9 cellular contexts compared by ENCODE assay signal in the genomic region with DNA sequence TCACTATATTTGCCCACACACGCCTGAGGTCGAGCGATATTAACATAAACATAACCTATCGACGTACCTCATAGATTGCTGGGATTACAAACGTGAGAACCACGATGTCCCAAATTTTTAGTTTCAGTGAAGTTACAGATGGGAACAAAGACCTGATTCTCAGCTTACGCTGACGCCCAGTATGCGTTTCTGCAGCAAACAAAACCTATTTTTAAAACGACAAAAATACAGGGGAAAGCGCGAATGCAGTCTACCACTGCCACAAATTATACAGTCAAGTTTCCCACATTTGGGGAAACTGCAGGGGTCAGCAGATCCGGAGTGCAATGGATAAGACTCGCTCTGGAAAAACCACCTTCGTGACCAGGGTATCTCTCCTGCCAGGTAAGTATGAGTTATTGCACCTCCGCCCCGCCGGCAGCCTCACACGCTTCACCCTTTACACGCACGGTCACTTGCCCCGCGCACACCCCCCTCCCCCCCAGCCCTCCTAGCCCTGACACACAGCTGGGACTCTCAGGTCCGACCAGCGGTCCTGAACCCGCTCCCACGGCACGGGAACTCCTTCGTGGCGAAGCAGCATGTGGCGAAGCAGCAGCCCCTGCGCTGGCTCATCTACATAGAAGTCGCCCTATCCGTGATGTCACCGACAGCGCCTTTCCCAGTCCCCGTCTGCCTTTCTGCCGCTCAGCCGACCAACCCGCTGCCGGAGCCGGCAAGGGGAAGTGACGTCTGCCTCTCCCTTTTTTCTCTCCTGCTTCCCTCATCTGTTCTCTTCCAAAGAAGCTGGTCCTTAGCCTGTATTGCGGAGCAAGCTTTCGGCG. TPM values are rescaled to one million over a fixed set of nuclear protein-coding genes. Genes with fewer than 3 reads are reported as not detected.
DNase-seq lines count a peak whose midpoint lies in the region; ATAC-seq and TF ChIP-seq lines count a peak whose summit lies in the region.
"Not testable (repeated sequence)": the region's sequence is repeated elsewhere in the genome, so short reads cannot be mapped to it uniquely, and the experiment has no call there.
"Had no signal": no experiment of that assay in that cellular context is flagged by ENCODE, and none has a peak within 500 bp of the region (broad histone marks: within the 10 kb centered on the region; RNA-seq: fewer than 3 reads in every experiment).

No MANE protein-coding gene starts in this region.

- peak; percentile 67 for ATAC-seq in GM21515 (IDR thresholded peaks at IDR 0.05; ENCODE audit: unreplicated experiment)

- H3K27me3 Mint-ChIP-seq in Calu3 (ENCODE audit: unreplicated experiment) = not testable (repeated sequence)

- peak overlapping the region; percentile 71 for H3K27ac ChIP-seq in epithelial cell of prostate

- H3K27me3 ChIP-seq in mononuclear cell (ENCODE audit: insufficient read depth, low read length) = not testable (repeated sequence)

- TSS peak; percentile 99 for BruUV-seq in Calu3 (replicated peaks; lab: Mats Ljungman, UMichigan)

- peaks cover 15% of the 10 kb centered on the region for H3K4me1 ChIP-seq in mononuclear cell (ENCODE audit: insufficient read depth, low read length)

- peaks cover 19% of the 10 kb centered on the region for H3K4me1 Mint-ChIP-seq in Calu3 (ENCODE audit: low read depth, unreplicated experiment)

- peak; percentile 71; the same call in 1 of the 2 replicates for TF ChIP-seq EP300 in Ishikawa (IDR thresholded peaks at IDR 0.05; ENCODE audit: borderline replicate concordance)

- H3K4me3 Mint-ChIP-seq in Calu3 (ENCODE audit: low read depth, unreplicated experiment) = peak overlapping the region; percentile 71

- peak overlapping the region; percentile 17 for H3K4me3 ChIP-seq in mononuclear cell (ENCODE audit: low read length)

- not testable (repeated sequence) for H3K9me3 Mint-ChIP-seq in Calu3 (ENCODE audit: low read depth, unreplicated experiment)

- TF ChIP-seq CTCF in Calu3 (IDR thresholded peaks at IDR 0.05; ENCODE audit: unreplicated experiment) = not testable (repeated sequence)

- TF ChIP-seq RAD21 in Ishikawa (IDR thresholded peaks at IDR 0.05; ENCODE audit: low read depth) = not testable (repeated sequence)

- H3K27ac Mint-ChIP-seq in Calu3 (ENCODE audit: unreplicated experiment) = peak overlapping the region; percentile 100

- DNase-seq in Calu3 (peak; percentile 92), OCI-M2 (lab: John Stamatoyannopoulos, UW; ENCODE audit: unreplicated experiment) (peak; percentile 53), epithelial cell of prostate (ENCODE audit: low read depth, low spot score) (peak; percentile 96)
- DNase-seq in activated T-cell treated with anti-CD3 and anti-CD28 coated beads, Interleukin-2, amount 50 U/mL, for 1 hour = peak; percentile 75
- peak; percentile 63 to 76 for DNase-seq in stimulated activated CD8-positive, alpha-beta memory T cell treated with anti-CD3 and anti-CD28 coated beads, Interleukin-15, amount 100 ng/mL, for 48 hours (ENCODE audit: low read depth in 2 of 2)

- intact Hi-C loops in Calu3 (cut with micrococcal nuclease; ENCODE audit: unreplicated experiment) = not testable (repeated sequence)

- H3K36me3 Mint-ChIP-seq in Calu3 (ENCODE audit: insufficient read depth, unreplicated experiment) = peaks cover 14% of the 10 kb centered on the region

- not testable (repeated sequence) for H3K9me3 ChIP-seq in mononuclear cell (ENCODE audit: low read depth, low read length)

- CTCF ChIA-PET in Calu3 (lab: Charles Lee) = interaction anchor here (0.7 to 1.8 kb wide), 3 partner anchors 11 to 15 kb away, joined by 3 to 12 read pairs (median 3); no protein-coding TSS in a partner anchor

TF ChIP-seq in Ishikawa, 13 proteins besides CTCF, POLR2A, EP300 and RAD21:
- TF ChIP-seq MAX (IDR thresholded peaks at IDR 0.05) (peak; percentile 69), NFIC (IDR thresholded peaks at IDR 0.05) (peak; percentile 62; the same call in 1 of the 2 replicates), FOXM1 (IDR thresholded peaks at IDR 0.05; ENCODE audit: borderline replicate concordance, low read depth) (peak; percentile 38; the same call in 1 of the 2 replicates), ZBTB7A (IDR thresholded peaks at IDR 0.05; ENCODE audit: low read depth) (peak; percentile 71; the same call in 1 of the 2 replicates), TCF12 (IDR thresholded peaks at IDR 0.05; ENCODE audit: low read depth) (peak; percentile 90), EGR1 (IDR thresholded peaks at IDR 0.05) (peak; percentile 17; the same call in 1 of the 2 replicates), TEAD4 (IDR thresholded peaks at IDR 0.05) (peak; percentile 51), CREB1 (IDR thresholded peaks at IDR 0.05; ENCODE audit: low read depth) (peak; percentile 80), TAF1 (IDR thresholded peaks at IDR 0.05; ENCODE audit: low read depth) (peak; percentile 20; the same call in 1 of the 2 replicates), CEBPB (IDR thresholded peaks at IDR 0.05) (peak; percentile 30; the same call in 1 of the 2 replicates)

RNA-seq across cellular contexts. Expression of gene HJV, which starts 30.5 kb away (rescaled TPM):
- not detected in 2 replicates for total RNA-seq in Calu3 (2022)
- total RNA-seq in mononuclear cell = not detected
- total RNA-seq: T-helper 2 cell treated with Interferon-gamma antibody and Interleukin-4, amounts not matched to agents 100 ng/mL and 5 ng/mL, for 36 hours had no signal

RNA-seq across cellular contexts. Expression of gene TXNIP, which starts 55.7 kb away (rescaled TPM):
- total RNA-seq in Calu3 (2022) = 18.5 and 27.3 TPM in 2 replicates
- 2,317 TPM for total RNA-seq in mononuclear cell

Comparison
In these comparisons a context has a peak if more than half of its experiments do, and no peak if none do; other contexts are left out.
1. Peak in every context shown above with its lines: DNase-seq, ATAC-seq, H3K4me3 ChIP-seq and H3K27ac ChIP-seq.
2. RNA of gene TXNIP, which starts 55.7 kb away (total RNA-seq): 2,317 TPM in mononuclear cell (single experiment); 18.5 to 27.3 TPM in Calu3; every median in the first group is over 10 times any median in the second.